ENCODE assay signal across 26 cellular contexts in genomic region chr2:40260437-40260836, GRCh38.
DNase-seq lines count a peak whose midpoint lies in the region; ATAC-seq, FAIRE-seq and TF ChIP-seq lines count a peak whose summit lies in the region.
"Had no signal": no experiment of that assay in that cellular context is flagged by ENCODE, and none has a peak within 500 bp of the region (broad histone marks: within the 10 kb centered on the region; RNA-seq: fewer than 3 reads in every experiment).

No MANE protein-coding gene starts in this region.

- RAD21 ChIA-PET in GM12878 (lab: Charles Lee; ENCODE audit: unreplicated experiment), result no interaction called here

- H3K36me3 ChIP-seq in GM12878 (ENCODE audit: control insufficient read depth in 2 of 2, insufficient read depth in 2 of 2, low read length in 1 of 2) (no peaks in the 10 kb centered on the region), neural progenitor cell (no peaks in the 10 kb centered on the region)
- H3K36me3 ChIP-seq: lower lobe of right lung, right lobe of liver, thoracic aorta had no signal

- ATAC-seq in GM18502 (IDR thresholded peaks at IDR 0.05; ENCODE audit: poor library complexity, unreplicated experiment), result peak; percentile 76
- ATAC-seq in GM21447 (IDR thresholded peaks at IDR 0.05; ENCODE audit: unreplicated experiment), result peak; percentile 68
- ATAC-seq in HG03565 (IDR thresholded peaks at IDR 0.05; ENCODE audit: unreplicated experiment), result peak; percentile 57
- no peak for ATAC-seq in GM12878
- ATAC-seq: lower lobe of right lung; Panc1; right lobe of liver; stimulated activated naive CD8-positive, alpha-beta T cell treated with anti-CD3 and anti-CD28 coated beads, Interleukin-15, Interleukin-2, amounts not matched to agents 100 U/mL and 50 U/mL, for 24 hours had no signal

- H2AFZ ChIP-seq in GM12878 (ENCODE audit: control insufficient read depth, low read depth, low read length) (no peak overlapping the region), neural progenitor cell (replicated peaks) (no peak overlapping the region)
- H2AFZ ChIP-seq: parathyroid adenoma had no signal

- no peaks in the 10 kb centered on the region for H3K9me3 ChIP-seq in GM12878 (replicated peaks; ENCODE audit: control insufficient read depth, insufficient read depth, low read length)
- no peaks in the 10 kb centered on the region for H3K9me3 ChIP-seq in neural progenitor cell (ENCODE audit: low read depth)
- H3K9me3 ChIP-seq: lower lobe of right lung, right lobe of liver, thoracic aorta had no signal

- no peaks in the 10 kb centered on the region for H3K27me3 Mint-ChIP-seq in neural progenitor cell (ENCODE audit: insufficient read depth, low read depth)

- no peak for FAIRE-seq in GM12878 (lab: Jason Lieb, UNC)

- H3K27me3 ChIP-seq in GM12878 (replicated peaks in 1 of 2; ENCODE audit: control insufficient read depth in 2 of 2, insufficient read depth in 2 of 2, low read length in 1 of 2) (no peaks in the 10 kb centered on the region), neural progenitor cell (no peaks in the 10 kb centered on the region)
- H3K27me3 ChIP-seq: right lobe of liver had no signal

- BruUV-seq in GM12878 (replicated peaks; lab: Mats Ljungman, UMichigan), result no TSS peak

- SMC1A ChIA-PET in GM12878 (lab: Charles Lee; ENCODE audit: uncharacterized antibody, unreplicated experiment), result no interaction called here

- TF ChIP-seq EP300 in GM12878 (IDR thresholded peaks at IDR 0.05; ENCODE audit: borderline replicate concordance in 1 of 2, control insufficient read depth in 1 of 2, low read depth in 2 of 2, low read length in 2 of 2), result no peak

- H3K79me2 ChIP-seq in GM12878 (ENCODE audit: control insufficient read depth, insufficient read depth, low read length), result no peaks in the 10 kb centered on the region
- no peaks in the 10 kb centered on the region for H3K79me2 ChIP-seq in neural progenitor cell (ENCODE audit: low read depth)
- H3K79me2 ChIP-seq: parathyroid adenoma had no signal

- H3K27ac ChIP-seq in GM12878 (ENCODE audit: control insufficient read depth, insufficient read depth) (no peak overlapping the region), neural progenitor cell (no peak overlapping the region)
- H3K27ac ChIP-seq: epithelial cell of prostate, lower lobe of right lung, parathyroid adenoma, right lobe of liver, thoracic aorta had no signal

- no peak overlapping the region for H3K27ac Mint-ChIP-seq in neural progenitor cell
- H3K27ac Mint-ChIP-seq: activated naive CD4-positive, alpha-beta T cell treated with anti-CD3 and anti-CD28 coated beads for 36 hours; nephron progenitor cell had no signal

- CTCF ChIA-PET in GM12878 (lab: Yijun Ruan, JAX), result interaction anchor here (0.6 to 1.6 kb wide), 2 partner anchors 15 to 1425 kb away, joined by 3 to 5 read pairs; no protein-coding TSS in a partner anchor

- no peak for TF ChIP-seq POLR2A in GM12878 (IDR thresholded peaks at IDR 0.05; ENCODE audit: low read depth, low read length)

- intact Hi-C loops in GM12878 (cut with micrococcal nuclease; ENCODE audit: unreplicated experiment), result no loop called here
- intact Hi-C loops in posterior vena cava (cut with DNase I), result no loop called here

- POLR2A ChIA-PET in GM12878 (lab: Charles Lee), result no interaction called here

- TF ChIP-seq RAD21 in GM12878 (IDR thresholded peaks at IDR 0.05; ENCODE audit: insufficient read depth, low read depth, low read length), result no peak

- H3K4me1 Mint-ChIP-seq in neural progenitor cell, result no peaks in the 10 kb centered on the region
- H3K4me1 Mint-ChIP-seq: nephron progenitor cell had no signal

- 0% methylated on average over 2 of the region's 2 CpGs for WGBS in GM12878 (ENCODE audit: insufficient coverage, insufficient replicate concordance, low lambda C conversion rate, missing lambda C conversion rate)

- H3K4me3 ChIP-seq in GM12878 (no peak overlapping the region), neural progenitor cell (no peak overlapping the region)
- H3K4me3 ChIP-seq: lower lobe of right lung, right lobe of liver, thoracic aorta had no signal

- H3K4me2 ChIP-seq in GM12878 (ENCODE audit: control insufficient read depth, insufficient read depth), result no peak overlapping the region
- no peak overlapping the region for H3K4me2 ChIP-seq in neural progenitor cell

- in situ Hi-C loops in GM12878 (cut with MboI) (no loop called here), G401 (cut with HindIII; ENCODE audit: low sequenced_read_pairs) (no loop called here)

- H3K4me3 Mint-ChIP-seq in neural progenitor cell, result no peak overlapping the region
- H3K4me3 Mint-ChIP-seq: activated naive CD4-positive, alpha-beta T cell treated with anti-CD3 and anti-CD28 coated beads for 36 hours; nephron progenitor cell had no signal

- no peak overlapping the region for H3K9ac ChIP-seq in GM12878 (ENCODE audit: control insufficient read depth, insufficient read depth, low read length)
- no peak overlapping the region for H3K9ac ChIP-seq in neural progenitor cell
- H3K9ac ChIP-seq: parathyroid adenoma had no signal

- H3K36me3 Mint-ChIP-seq in neural progenitor cell, result no peaks in the 10 kb centered on the region

- H3K9me3 Mint-ChIP-seq in neural progenitor cell, result no peaks in the 10 kb centered on the region
- H3K9me3 Mint-ChIP-seq: activated naive CD4-positive, alpha-beta T cell treated with anti-CD3 and anti-CD28 coated beads for 36 hours; nephron progenitor cell had no signal

- H4K20me1 ChIP-seq in GM12878 (ENCODE audit: control insufficient read depth, insufficient read depth), result no peaks in the 10 kb centered on the region
- no peaks in the 10 kb centered on the region for H4K20me1 ChIP-seq in neural progenitor cell (ENCODE audit: low read depth)

- DNase-seq in GM12878 (ENCODE audit: low read depth, low spot score) (no peak), G401 (ENCODE audit: low spot score) (no peak), neural progenitor cell (ENCODE audit: low spot score) (no peak), posterior vena cava (ENCODE audit: low spot score) (no peak)
- DNase-seq: activated CD8-positive, alpha-beta memory T cell treated with anti-CD3 and anti-CD28 coated beads for 24 hours; activated naive CD4-positive, alpha-beta T cell treated with anti-CD3 and anti-CD28 coated beads for 36 hours; activated T-cell treated with anti-CD3 and anti-CD28 coated beads, Interleukin-2, amount 50 U/mL, for 48 hours; EL; head of caudate nucleus; Kasumi-1; lower lobe of right lung; NCI-H1105; NCI-H2029; NCI-H774; nephron progenitor cell; right lobe of liver; stimulated activated CD4-positive, alpha-beta T cell treated with anti-CD3 and anti-CD28 coated beads, Interleukin-12 subunit alpha, Interleukin-12 subunit beta, amount 100 ng/mL, for 4 hours; stimulated activated CD4-positive, alpha-beta T cell treated with anti-CD3 and anti-CD28 coated beads, Interleukin-4, amount 100 ng/mL, for 4 hours; stimulated activated naive CD8-positive, alpha-beta T cell treated with anti-CD3 and anti-CD28 coated beads, Interleukin-15, Interleukin-2, amounts not matched to agents 100 U/mL and 50 U/mL, for 24 hours had no signal

- no peaks in the 10 kb centered on the region for H3K4me1 ChIP-seq in GM12878 (ENCODE audit: control insufficient read depth, insufficient read depth, low read length)
- H3K4me1 ChIP-seq in neural progenitor cell, result no peaks in the 10 kb centered on the region
- H3K4me1 ChIP-seq: lower lobe of right lung, parathyroid adenoma, right lobe of liver had no signal

- no peaks in the 10 kb centered on the region for H3F3A ChIP-seq in neural progenitor cell (ENCODE audit: low read depth)

- no peak for TF ChIP-seq CTCF in GM12878 (IDR thresholded peaks at IDR 0.05 in 2 of 3, conservative IDR thresholded peaks at IDR 0.05 in 1 of 3; ENCODE audit: control insufficient read depth in 2 of 3, extremely low read depth in 1 of 3, insufficient read depth in 1 of 3, low read depth in 3 of 3, low read length in 3 of 3)
- no peak for TF ChIP-seq CTCF in neural progenitor cell (IDR thresholded peaks at IDR 0.05)

TF ChIP-seq in GM12878, 131 proteins besides CTCF, POLR2A, EP300 and RAD21:
- TF ChIP-seq NFYA (IDR thresholded peaks at IDR 0.05; ENCODE audit: borderline replicate concordance, low read depth, low read length), result no peak
- peak; percentile 22; the same call in 1 of the 2 replicates for TF ChIP-seq SPI1 (IDR thresholded peaks at IDR 0.05; ENCODE audit: borderline replicate concordance, insufficient read depth, low read depth, low read length)
